Comparison of ENCODE assay signal across 8 cellular contexts in genomic region chr1:36125129-36125991, GRCh38. TPM values are rescaled to one million over a fixed set of nuclear protein-coding genes. Genes with fewer than 3 reads are reported as not detected.
DNase-seq lines count a peak whose midpoint lies in the region; ATAC-seq and TF ChIP-seq lines count a peak whose summit lies in the region.

TSS of gene COL8A2 (minus strand) at chr1:36125222. CDS start at chr1:36100242, 24,980 bp downstream.

- peak within 1 kb of the TSS; percentile 55 for H3K4me3 Mint-ChIP-seq in Caco-2 (ENCODE audit: unreplicated experiment)

- H3K4me1 Mint-ChIP-seq in Caco-2 (ENCODE audit: low read depth, unreplicated experiment), result no peaks in the 10 kb centered on the region

- TF ChIP-seq CTCF in Caco-2 (IDR thresholded peaks at IDR 0.05; ENCODE audit: insufficient read depth in 1 of 2, low read depth in 1 of 2, low read length in 1 of 2, severe bottlenecking in 1 of 2, unreplicated experiment in 1 of 2) (no peak), cardiac muscle cell (IDR thresholded peaks at IDR 0.05; ENCODE audit: low read depth, low read length) (no peak), psoas muscle (IDR thresholded peaks at IDR 0.05) (no peak)

- POLR2A ChIA-PET in Caco-2 (lab: Charles Lee), result no interaction called here

- BruUV-seq in Caco-2 (replicated peaks; lab: Mats Ljungman, UMichigan), result no TSS peak

- H3K4me3 ChIP-seq in Caco-2 (ENCODE audit: low read depth, low read length) (peak within 1 kb of the TSS; percentile 25), cardiac muscle cell (peak within 1 kb of the TSS; percentile 10), psoas muscle (peak within 1 kb of the TSS; percentile 40)

- no peaks in the 10 kb centered on the region for H3K9me3 ChIP-seq in Caco-2
- H3K9me3 ChIP-seq in cardiac muscle cell (ENCODE audit: low read depth), result no peaks in the 10 kb centered on the region
- H3K9me3 ChIP-seq in psoas muscle, result no peaks in the 10 kb centered on the region

- no peaks in the 10 kb centered on the region for H3K27me3 ChIP-seq in Caco-2 (replicated peaks; ENCODE audit: control insufficient read depth, insufficient read depth, low read length)
- H3K27me3 ChIP-seq in cardiac muscle cell, result peaks cover 49% of the 10 kb centered on the region
- peaks cover 0 to 16% (median 10%) of the 10 kb centered on the region in 3 donors for H3K27me3 ChIP-seq in psoas muscle (ENCODE audit: insufficient read depth in 3 of 3, low read length in 2 of 3)

- H3K36me3 ChIP-seq in Caco-2 (ENCODE audit: control insufficient read depth, insufficient read depth, low read length) (no peaks in the 10 kb centered on the region), cardiac muscle cell (no peaks in the 10 kb centered on the region), psoas muscle (ENCODE audit: insufficient read depth in 1 of 2, low read depth in 1 of 2) (no peaks in the 10 kb centered on the region)

- DNase-seq in Caco-2, result no peak
- peak; percentile 15 to 35 for DNase-seq in cardiac muscle cell (ENCODE audit: low read depth in 1 of 2, low spot score in 1 of 2)
- peak; percentile 49 to 62 for DNase-seq in psoas muscle
- DNase-seq in stimulated activated CD4-positive, alpha-beta T cell treated with anti-CD3 and anti-CD28 coated beads, Interleukin-4, amount 100 ng/mL, for 4 hours, result no peak
- no peak for DNase-seq in SKM-1 treated with dmso at 0.1 percent for 144 hours (lab: John Stamatoyannopoulos, UW; ENCODE audit: unreplicated experiment)

- H3K27ac Mint-ChIP-seq in Caco-2 (ENCODE audit: unreplicated experiment), result no peak within 1 kb of the TSS

- H3K9me3 Mint-ChIP-seq in Caco-2 (ENCODE audit: unreplicated experiment), result no peaks in the 10 kb centered on the region

- ATAC-seq in SK-N-SH treated with all-trans-retinoic acid at 6 μM for 48 hours (peak; percentile 39), psoas muscle (peak in 3 of 4 donors; percentile 23 to 38 (median 33)), GM18498 (IDR thresholded peaks at IDR 0.05; ENCODE audit: unreplicated experiment) (no peak), HG03095 (IDR thresholded peaks at IDR 0.05; ENCODE audit: unreplicated experiment) (no peak)

- H3K4me1 ChIP-seq in Caco-2 (0 out of 2 replicates have a peak, but pooled peaks cover 3% of the 10 kb centered on the region), cardiac muscle cell (ENCODE audit: low read depth) (no peaks in the 10 kb centered on the region), psoas muscle (no peaks in the 10 kb centered on the region)

- H3K27me3 Mint-ChIP-seq in Caco-2 (ENCODE audit: insufficient read depth, unreplicated experiment), result peaks cover 3% of the 10 kb centered on the region

- H3K36me3 Mint-ChIP-seq in Caco-2 (ENCODE audit: insufficient read depth, unreplicated experiment), result no peaks in the 10 kb centered on the region

- H3K27ac ChIP-seq in cardiac muscle cell (no peak within 1 kb of the TSS), psoas muscle (no peak within 1 kb of the TSS)

- 10 to 25% (median 18%) methylated on average over 30 to 77 of the region's 77 CpGs for WGBS in psoas muscle, 3 donors

- CTCF ChIA-PET in Caco-2 (lab: Charles Lee), result no interaction called here

- intact Hi-C loops in Caco-2 (cut with micrococcal nuclease; ENCODE audit: unreplicated experiment) (no loop called here), psoas muscle (cut with DNase I) (no loop called here)

TF ChIP-seq in SK-N-SH treated with all-trans-retinoic acid at 6 μM for 48 hours, 23 proteins besides CTCF, POLR2A, EP300 and RAD21:
- TF ChIP-seq, protein P1, sequence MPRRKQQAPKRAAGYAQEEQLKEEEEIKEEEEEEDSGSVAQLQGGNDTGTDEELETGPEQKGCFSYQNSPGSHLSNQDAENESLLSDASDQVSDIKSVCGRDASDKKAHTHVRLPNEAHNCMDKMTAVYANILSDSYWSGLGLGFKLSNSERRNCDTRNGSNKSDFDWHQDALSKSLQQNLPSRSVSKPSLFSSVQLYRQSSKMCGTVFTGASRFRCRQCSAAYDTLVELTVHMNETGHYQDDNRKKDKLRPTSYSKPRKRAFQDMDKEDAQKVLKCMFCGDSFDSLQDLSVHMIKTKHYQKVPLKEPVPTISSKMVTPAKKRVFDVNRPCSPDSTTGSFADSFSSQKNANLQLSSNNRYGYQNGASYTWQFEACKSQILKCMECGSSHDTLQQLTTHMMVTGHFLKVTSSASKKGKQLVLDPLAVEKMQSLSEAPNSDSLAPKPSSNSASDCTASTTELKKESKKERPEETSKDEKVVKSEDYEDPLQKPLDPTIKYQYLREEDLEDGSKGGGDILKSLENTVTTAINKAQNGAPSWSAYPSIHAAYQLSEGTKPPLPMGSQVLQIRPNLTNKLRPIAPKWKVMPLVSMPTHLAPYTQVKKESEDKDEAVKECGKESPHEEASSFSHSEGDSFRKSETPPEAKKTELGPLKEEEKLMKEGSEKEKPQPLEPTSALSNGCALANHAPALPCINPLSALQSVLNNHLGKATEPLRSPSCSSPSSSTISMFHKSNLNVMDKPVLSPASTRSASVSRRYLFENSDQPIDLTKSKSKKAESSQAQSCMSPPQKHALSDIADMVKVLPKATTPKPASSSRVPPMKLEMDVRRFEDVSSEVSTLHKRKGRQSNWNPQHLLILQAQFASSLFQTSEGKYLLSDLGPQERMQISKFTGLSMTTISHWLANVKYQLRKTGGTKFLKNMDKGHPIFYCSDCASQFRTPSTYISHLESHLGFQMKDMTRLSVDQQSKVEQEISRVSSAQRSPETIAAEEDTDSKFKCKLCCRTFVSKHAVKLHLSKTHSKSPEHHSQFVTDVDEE (CRISPR knock-in tag; IDR thresholded peaks at IDR 0.05), result no peak
- no peak for TF ChIP-seq TCF4 (CRISPR knock-in tag; IDR thresholded peaks at IDR 0.05; ENCODE audit: borderline replicate concordance)
- no peak for TF ChIP-seq ZNF70 (CRISPR knock-in tag; IDR thresholded peaks at IDR 0.05)
- TF ChIP-seq ARNTL (CRISPR knock-in tag; IDR thresholded peaks at IDR 0.05; ENCODE audit: borderline replicate concordance, low read depth), result no peak
- no peak for TF ChIP-seq PATZ1 (CRISPR knock-in tag; IDR thresholded peaks at IDR 0.05; ENCODE audit: borderline replicate concordance)
- no peak for TF ChIP-seq ISL1 (CRISPR knock-in tag; IDR thresholded peaks at IDR 0.05)
- TF ChIP-seq ZNF565 (CRISPR knock-in tag; conservative IDR thresholded peaks at IDR 0.05; ENCODE audit: low read depth), result no peak
- TF ChIP-seq ZFP30 (CRISPR knock-in tag; IDR thresholded peaks at IDR 0.05), result no peak
- no peak for TF ChIP-seq ZFP3 (CRISPR knock-in tag; IDR thresholded peaks at IDR 0.05)
- no peak for TF ChIP-seq OSR1 (CRISPR knock-in tag; IDR thresholded peaks at IDR 0.05)
- no peak for TF ChIP-seq CSDC2 (CRISPR knock-in tag; IDR thresholded peaks at IDR 0.05)
- TF ChIP-seq, protein P2, sequence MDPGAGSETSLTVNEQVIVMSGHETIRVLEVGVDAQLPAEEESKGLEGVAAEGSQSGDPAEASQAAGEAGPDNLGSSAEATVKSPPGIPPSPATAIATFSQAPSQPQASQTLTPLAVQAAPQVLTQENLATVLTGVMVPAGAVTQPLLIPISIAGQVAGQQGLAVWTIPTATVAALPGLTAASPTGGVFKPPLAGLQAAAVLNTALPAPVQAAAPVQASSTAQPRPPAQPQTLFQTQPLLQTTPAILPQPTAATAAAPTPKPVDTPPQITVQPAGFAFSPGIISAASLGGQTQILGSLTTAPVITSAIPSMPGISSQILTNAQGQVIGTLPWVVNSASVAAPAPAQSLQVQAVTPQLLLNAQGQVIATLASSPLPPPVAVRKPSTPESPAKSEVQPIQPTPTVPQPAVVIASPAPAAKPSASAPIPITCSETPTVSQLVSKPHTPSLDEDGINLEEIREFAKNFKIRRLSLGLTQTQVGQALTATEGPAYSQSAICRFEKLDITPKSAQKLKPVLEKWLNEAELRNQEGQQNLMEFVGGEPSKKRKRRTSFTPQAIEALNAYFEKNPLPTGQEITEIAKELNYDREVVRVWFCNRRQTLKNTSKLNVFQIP (CRISPR knock-in tag; IDR thresholded peaks at IDR 0.05; ENCODE audit: borderline replicate concordance, low read depth), result no peak
- TF ChIP-seq CSRNP3 (CRISPR knock-in tag; IDR thresholded peaks at IDR 0.05), result no peak
- TF ChIP-seq ZNF8 (CRISPR knock-in tag; IDR thresholded peaks at IDR 0.05), result no peak
- no peak for TF ChIP-seq ZC3H10 (CRISPR knock-in tag; IDR thresholded peaks at IDR 0.05)
- no peak for TF ChIP-seq TOX (CRISPR knock-in tag; IDR thresholded peaks at IDR 0.05; ENCODE audit: borderline replicate concordance)
- no peak for TF ChIP-seq ESRRG (CRISPR knock-in tag; IDR thresholded peaks at IDR 0.05)
TF ChIP-seq in SK-N-SH treated with all-trans-retinoic acid at 6 μM for 48 hours: peak in this region for 0.

RNA-seq across cellular contexts. Expression of gene COL8A2, which starts in this region (rescaled TPM):
- 0.07 and 0.18 TPM in 2 replicates for total RNA-seq in Caco-2 (2022)
- total RNA-seq in cardiac muscle cell, result 0.11 and 0.57 TPM in 2 replicates
- 0.05 TPM in 1 of 2 replicates, not detected in the other for polyA plus RNA-seq in cardiac muscle cell
- under 1 TPM; 0.15 to 0.41 (median 0.30) TPM for total RNA-seq in psoas muscle
- polyA plus RNA-seq in psoas muscle, result under 1 TPM; 0.06 to 0.12 (median 0.10) TPM

Comparison
In these comparisons a context has a peak if more than half of its experiments do, and no peak if none do; other contexts are left out.
1. Peak in DNase-seq and H3K4me3 ChIP-seq in cardiac muscle cell; RNA of the gene not detected or under 1 TPM.
2. Peak in DNase-seq, ATAC-seq and H3K4me3 ChIP-seq in psoas muscle; RNA of the gene not detected or under 1 TPM.